ENCODE assay signal across 26 cellular contexts in the genomic region with DNA sequence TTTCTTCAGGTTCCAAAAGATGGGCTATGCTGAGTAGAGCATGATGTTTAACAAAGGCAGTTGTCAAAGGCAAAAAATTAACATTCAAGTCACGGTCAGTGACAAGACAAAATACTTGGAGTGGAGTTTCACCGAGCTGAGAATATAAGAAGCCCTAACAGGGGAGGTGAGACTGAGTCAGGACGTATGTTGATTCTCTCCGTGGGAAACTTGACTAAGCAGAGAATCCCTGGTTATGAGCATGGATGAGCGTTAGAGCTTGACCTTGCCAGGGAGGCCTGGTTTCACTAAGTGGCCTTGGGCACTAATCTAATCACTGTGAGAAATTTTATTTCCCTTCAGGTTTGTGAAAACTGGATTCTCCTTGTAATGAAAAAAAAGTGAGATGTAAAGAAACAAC.
"Had no signal": no experiment of that assay in that cellular context is flagged by ENCODE, and none has a peak within 500 bp of the region (broad histone marks: within the 10 kb centered on the region; RNA-seq: fewer than 3 reads in every experiment).

No MANE protein-coding gene starts in this region.

- H3K27ac Mint-ChIP-seq: activated CD4-positive, alpha-beta memory T cell treated with anti-CD3 and anti-CD28 coated beads, Interleukin-2, amount 10 ng/mL, durations not matched to agents 7 days and 5 days; activated naive CD4-positive, alpha-beta T cell treated with anti-CD3 and anti-CD28 coated beads, Interleukin-2, amount 50 U/mL, for 24 hours; activated naive CD8-positive, alpha-beta T cell treated with anti-CD3 and anti-CD28 coated beads, Interleukin-2, amount 50 U/mL, for 24 hours; activated T-cell treated with anti-CD3 and anti-CD28 coated beads, Interleukin-2, amount 50 U/mL, for 24 hours; dendritic cell treated with granulocyte-macrophage colony-stimulating factor and Interleukin-4, amounts not matched to agents 40 ng/mL and 50 ng/mL, for 4 days; endodermal cell; immature natural killer cell; naive thymus-derived CD8-positive, alpha-beta T cell had no signal

- H3K9me3 Mint-ChIP-seq: endodermal cell had no signal

- H3K4me1 ChIP-seq: breast epithelium, pancreas, prostate gland had no signal

- ATAC-seq: activated naive CD8-positive, alpha-beta T cell treated with anti-CD3 and anti-CD28 coated beads, Interleukin-2, amount 50 U/mL, for 24 hours; foreskin keratinocyte; naive thymus-derived CD8-positive, alpha-beta T cell; pancreas had no signal

- H3K4me3 Mint-ChIP-seq: activated CD4-positive, alpha-beta memory T cell treated with anti-CD3 and anti-CD28 coated beads, Interleukin-2, amount 10 ng/mL, durations not matched to agents 7 days and 5 days; activated naive CD4-positive, alpha-beta T cell treated with anti-CD3 and anti-CD28 coated beads, Interleukin-2, amount 50 U/mL, for 24 hours; activated naive CD8-positive, alpha-beta T cell treated with anti-CD3 and anti-CD28 coated beads, Interleukin-2, amount 50 U/mL, for 24 hours; activated T-cell treated with anti-CD3 and anti-CD28 coated beads, Interleukin-2, amount 50 U/mL, for 24 hours; central memory CD8-positive, alpha-beta T cell; dendritic cell treated with granulocyte-macrophage colony-stimulating factor and Interleukin-4, amounts not matched to agents 40 ng/mL and 50 ng/mL, for 4 days; endodermal cell; immature natural killer cell; naive thymus-derived CD8-positive, alpha-beta T cell had no signal

- FAIRE-seq: pancreas, TTC549 had no signal

- H3K9me3 ChIP-seq: breast epithelium, esophagus muscularis mucosa, heart left ventricle, neutrophil, pancreas, prostate gland, spleen, suprapubic skin, tibial nerve had no signal

- H3K36me3 ChIP-seq: breast epithelium, esophagus muscularis mucosa, heart left ventricle, neutrophil, pancreas, prostate gland, spleen, suprapubic skin, tibial nerve had no signal

- H3K36me3 Mint-ChIP-seq: activated naive CD4-positive, alpha-beta T cell treated with anti-CD3 and anti-CD28 coated beads, Interleukin-2, amount 50 U/mL, for 24 hours; immature natural killer cell; naive thymus-derived CD8-positive, alpha-beta T cell had no signal

- H3K27me3 Mint-ChIP-seq: activated CD4-positive, alpha-beta memory T cell treated with anti-CD3 and anti-CD28 coated beads, Interleukin-2, amount 10 ng/mL, durations not matched to agents 7 days and 5 days; activated naive CD4-positive, alpha-beta T cell treated with anti-CD3 and anti-CD28 coated beads, Interleukin-2, amount 50 U/mL, for 24 hours; activated naive CD8-positive, alpha-beta T cell treated with anti-CD3 and anti-CD28 coated beads, Interleukin-2, amount 50 U/mL, for 24 hours; activated T-cell treated with anti-CD3 and anti-CD28 coated beads, Interleukin-2, amount 50 U/mL, for 24 hours; central memory CD8-positive, alpha-beta T cell; dendritic cell treated with granulocyte-macrophage colony-stimulating factor and Interleukin-4, amounts not matched to agents 40 ng/mL and 50 ng/mL, for 4 days had no signal

- H3K27me3 ChIP-seq: breast epithelium, esophagus muscularis mucosa, foreskin keratinocyte, heart left ventricle, neutrophil, pancreas, spleen, suprapubic skin, tibial nerve had no signal

- H3K4me1 Mint-ChIP-seq: activated CD4-positive, alpha-beta memory T cell treated with anti-CD3 and anti-CD28 coated beads, Interleukin-2, amount 10 ng/mL, durations not matched to agents 7 days and 5 days; activated naive CD4-positive, alpha-beta T cell treated with anti-CD3 and anti-CD28 coated beads, Interleukin-2, amount 50 U/mL, for 24 hours; activated naive CD8-positive, alpha-beta T cell treated with anti-CD3 and anti-CD28 coated beads, Interleukin-2, amount 50 U/mL, for 24 hours; central memory CD8-positive, alpha-beta T cell; immature natural killer cell; naive thymus-derived CD8-positive, alpha-beta T cell had no signal

- DNase-seq: activated CD4-positive, alpha-beta memory T cell treated with anti-CD3 and anti-CD28 coated beads, Interleukin-2, amount 10 ng/mL, durations not matched to agents 7 days and 5 days; activated CD4-positive, alpha-beta T cell treated with anti-CD3 and anti-CD28 coated beads for 48 hours; activated CD8-positive, alpha-beta memory T cell treated with anti-CD3 and anti-CD28 coated beads, Interleukin-2, amount 50 U/mL, for 48 hours; activated gamma-delta T cell; activated naive CD8-positive, alpha-beta T cell treated with anti-CD3 and anti-CD28 coated beads, Interleukin-2, amount 50 U/mL, for 24 hours; activated T-cell treated with anti-CD3 and anti-CD28 coated beads, Interleukin-2, amount 50 U/mL, for 24 hours; endodermal cell; foreskin keratinocyte; heart left ventricle; hypothalamus; immature natural killer cell; naive thymus-derived CD8-positive, alpha-beta T cell; pancreas; spleen; stimulated activated naive CD4-positive, alpha-beta T cell had no signal

- H3K4me3 ChIP-seq: breast epithelium, esophagus muscularis mucosa, heart left ventricle, pancreas, prostate gland, spleen, suprapubic skin, tibial nerve had no signal

- H3K27ac ChIP-seq: breast epithelium, esophagus muscularis mucosa, foreskin keratinocyte, neutrophil, pancreas, prostate gland, spleen, suprapubic skin, tibial nerve, VCaP had no signal
